In the genomic region with DNA sequence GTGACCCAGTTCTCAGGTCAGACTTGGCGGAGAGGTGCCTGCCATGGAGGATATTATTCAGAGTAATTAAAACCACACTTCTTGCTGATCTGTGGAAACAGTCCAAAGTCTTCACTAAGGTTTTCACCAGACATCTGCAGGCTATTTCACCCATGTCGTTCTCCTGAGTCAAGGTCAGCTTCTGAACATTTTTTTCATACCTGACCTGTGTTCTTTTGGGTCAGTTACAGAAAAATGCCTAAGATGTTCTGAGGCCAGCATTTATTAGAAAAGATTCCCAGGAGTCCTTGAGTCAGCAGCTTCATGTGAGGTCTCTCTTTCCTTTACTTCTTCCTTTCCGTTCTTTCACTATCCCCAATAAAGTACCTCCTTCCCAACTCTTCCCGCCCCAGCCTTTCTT, we compare ENCODE assay signal across 24 cellular contexts. TPM values are rescaled to one million over a fixed set of nuclear protein-coding genes. Genes with fewer than 3 reads are reported as not detected.
DNase-seq lines count a peak whose midpoint lies in the region; ATAC-seq, FAIRE-seq and TF ChIP-seq lines count a peak whose summit lies in the region.
"Had no signal": no experiment of that assay in that cellular context is flagged by ENCODE, and none has a peak within 500 bp of the region (broad histone marks: within the 10 kb centered on the region; RNA-seq: fewer than 3 reads in every experiment).

No MANE protein-coding gene starts in this region.

- no peaks in the 10 kb centered on the region for H3K4me1 Mint-ChIP-seq in activated T-cell treated with anti-CD3 and anti-CD28 coated beads, Interleukin-2, amount 50 U/mL, for 24 hours (ENCODE audit: low read depth)
- no peaks in the 10 kb centered on the region for H3K4me1 Mint-ChIP-seq in stimulated activated memory B cell treated with anti-CD40 and anti-IgM and Interleukin-4, amounts not matched to agents 10 μg/mL and 1 μg/mL and 100 μg/mL, for 72 hours

- ATAC-seq in stimulated activated memory B cell treated with anti-CD40 and anti-IgM and Interleukin-4, amounts not matched to agents 10 μg/mL and 1 μg/mL and 100 μg/mL, for 72 hours = no peak
- ATAC-seq: activated CD8-positive, alpha-beta T cell treated with anti-CD3 and anti-CD28 coated beads, Interleukin-2, amount 10 ng/mL, durations not matched to agents 7 days and 5 days had no signal

- H3K27me3 Mint-ChIP-seq in activated T-cell treated with anti-CD3 and anti-CD28 coated beads, Interleukin-2, amount 50 U/mL, for 24 hours = no peaks in the 10 kb centered on the region
- H3K27me3 Mint-ChIP-seq in stimulated activated memory B cell treated with anti-CD40 and anti-IgM and Interleukin-4, amounts not matched to agents 10 μg/mL and 1 μg/mL and 100 μg/mL, for 72 hours = no peaks in the 10 kb centered on the region
- H3K27me3 Mint-ChIP-seq: activated naive CD8-positive, alpha-beta T cell; type B pancreatic cell had no signal

- TF ChIP-seq CTCF in cardiac fibroblast (IDR thresholded peaks at IDR 0.05; ENCODE audit: low read depth, low read length) = no peak
- TF ChIP-seq CTCF in kidney (IDR thresholded peaks at IDR 0.05; ENCODE audit: borderline replicate concordance, extremely low read depth, insufficient read depth) = no peak
- TF ChIP-seq CTCF in BE2C (IDR thresholded peaks at IDR 0.05; ENCODE audit: low read depth, low read length) = no peak

- H3K27me3 ChIP-seq in SJSA1 (replicated peaks) (no peaks in the 10 kb centered on the region), BE2C (no peaks in the 10 kb centered on the region)
- H3K27me3 ChIP-seq: ascending aorta had no signal

- H3K27ac ChIP-seq in SJSA1 (peak overlapping the region; percentile 68), kidney (ENCODE audit: low read depth in 2 of 2, low read length in 2 of 2) (peak overlapping the region; percentile 46 to 78)
- H3K27ac ChIP-seq: ascending aorta, epithelial cell of prostate, RWPE1 had no signal

- H3K4me1 ChIP-seq in SJSA1 (replicated peaks) (peaks cover 27% of the 10 kb centered on the region), kidney (ENCODE audit: control insufficient read depth in 1 of 2, insufficient read depth in 1 of 2, low read depth in 1 of 2, low read length in 2 of 2) (peaks cover 10 to 31% of the 10 kb centered on the region in 2 donors), BE2C (no peaks in the 10 kb centered on the region)
- H3K4me1 ChIP-seq: ascending aorta had no signal

- H3K9me3 ChIP-seq in SJSA1 (replicated peaks) (no peaks in the 10 kb centered on the region), kidney (ENCODE audit: control insufficient read depth in 1 of 2, low read length in 2 of 2) (no peaks in the 10 kb centered on the region), BE2C (no peaks in the 10 kb centered on the region; the same call in 1 of the 2 replicates)
- H3K9me3 ChIP-seq: ascending aorta had no signal

- H3K4me3 ChIP-seq in SJSA1 = no peak overlapping the region
- H3K4me3 ChIP-seq in cardiac fibroblast (replicated peaks in 1 of 2; ENCODE audit: low read depth in 2 of 2, low read length in 2 of 2) = no peak overlapping the region
- H3K4me3 ChIP-seq in kidney (ENCODE audit: low read length in 2 of 2) = no peak overlapping the region
- no peak overlapping the region for H3K4me3 ChIP-seq in BE2C (ENCODE audit: low read depth, low read length)
- H3K4me3 ChIP-seq: ascending aorta had no signal

- intact Hi-C loops in kidney (cut with DNase I) = no loop called here

- no peaks in the 10 kb centered on the region for H3K36me3 Mint-ChIP-seq in activated T-cell treated with anti-CD3 and anti-CD28 coated beads, Interleukin-2, amount 50 U/mL, for 24 hours (ENCODE audit: low read depth)
- H3K36me3 Mint-ChIP-seq in stimulated activated memory B cell treated with anti-CD40 and anti-IgM and Interleukin-4, amounts not matched to agents 10 μg/mL and 1 μg/mL and 100 μg/mL, for 72 hours = peaks cover 6% of the 10 kb centered on the region

- FAIRE-seq in kidney (lab: Jason Lieb, UNC) = no peak
- FAIRE-seq: GM12892 had no signal

- peak in 1 of 2 experiments; percentile 84 for DNase-seq in SJSA1 (ENCODE audit: low read depth in 1 of 2, low spot score in 2 of 2)
- DNase-seq in cardiac fibroblast (ENCODE audit: low read depth in 2 of 2) = peak; percentile 48 to 68
- no peak for DNase-seq in kidney
- DNase-seq in activated gamma-delta T cell treated with Interleukin-2 at 50 U/mL for 16 hours = no peak
- DNase-seq in activated T-cell treated with anti-CD3 and anti-CD28 coated beads, Interleukin-2, amount 50 U/mL, for 24 hours = no peak
- no peak for DNase-seq in BE2C
- DNase-seq: activated CD8-positive, alpha-beta T cell treated with anti-CD3 and anti-CD28 coated beads, Interleukin-2, amount 10 ng/mL, durations not matched to agents 7 days and 5 days; effector CD4-positive, alpha-beta T cell; foreskin melanocyte; GOT3; KG1; mesenchymal stem cell; NCI-H1436 treated with DMSO at 0.1 percent for 48 hours; NCI-H2171; NCI-H510A; stimulated activated CD4-positive, alpha-beta T cell treated with anti-CD3 and anti-CD28 coated beads, Interleukin-2, amount 100 ng/mL, for 24 hours; T-helper 2 cell had no signal

- H3K36me3 ChIP-seq in SJSA1 = no peaks in the 10 kb centered on the region; the same call in 1 of the 2 replicates
- H3K36me3 ChIP-seq in kidney (ENCODE audit: control insufficient read depth in 1 of 2, insufficient read depth in 2 of 2, low read length in 2 of 2) = no peaks in the 10 kb centered on the region
- no peaks in the 10 kb centered on the region for H3K36me3 ChIP-seq in BE2C
- H3K36me3 ChIP-seq: ascending aorta had no signal

- H3K27ac Mint-ChIP-seq in activated T-cell treated with anti-CD3 and anti-CD28 coated beads, Interleukin-2, amount 50 U/mL, for 24 hours = no peak overlapping the region
- no peak overlapping the region for H3K27ac Mint-ChIP-seq in stimulated activated memory B cell treated with anti-CD40 and anti-IgM and Interleukin-4, amounts not matched to agents 10 μg/mL and 1 μg/mL and 100 μg/mL, for 72 hours
- H3K27ac Mint-ChIP-seq: activated CD8-positive, alpha-beta T cell treated with anti-CD3 and anti-CD28 coated beads, Interleukin-2, amount 10 ng/mL, durations not matched to agents 7 days and 5 days; activated naive CD8-positive, alpha-beta T cell; type B pancreatic cell had no signal

- no peak overlapping the region for H3K9ac ChIP-seq in kidney (ENCODE audit: low read length in 2 of 2)

- no peaks in the 10 kb centered on the region for H3K9me3 Mint-ChIP-seq in activated T-cell treated with anti-CD3 and anti-CD28 coated beads, Interleukin-2, amount 50 U/mL, for 24 hours
- H3K9me3 Mint-ChIP-seq in stimulated activated memory B cell treated with anti-CD40 and anti-IgM and Interleukin-4, amounts not matched to agents 10 μg/mL and 1 μg/mL and 100 μg/mL, for 72 hours = no peaks in the 10 kb centered on the region
- H3K9me3 Mint-ChIP-seq: type B pancreatic cell had no signal

- H3K4me3 Mint-ChIP-seq in activated T-cell treated with anti-CD3 and anti-CD28 coated beads, Interleukin-2, amount 50 U/mL, for 24 hours = no peak overlapping the region
- no peak overlapping the region for H3K4me3 Mint-ChIP-seq in stimulated activated memory B cell treated with anti-CD40 and anti-IgM and Interleukin-4, amounts not matched to agents 10 μg/mL and 1 μg/mL and 100 μg/mL, for 72 hours
- H3K4me3 Mint-ChIP-seq: activated CD8-positive, alpha-beta T cell treated with anti-CD3 and anti-CD28 coated beads, Interleukin-2, amount 10 ng/mL, durations not matched to agents 7 days and 5 days; activated naive CD8-positive, alpha-beta T cell; type B pancreatic cell had no signal

RNA-seq across cellular contexts. Expression of gene RGL1, which starts 54.9 kb away (rescaled TPM):
- total RNA-seq in SJSA1 (2014; rRNA removed; shearing (Covaris generic)) = 23.2 and 28.2 TPM in 2 replicates
- 30.7 TPM for total RNA-seq in kidney
- 17.3 TPM for polyA plus RNA-seq in kidney (ENCODE audit: insufficient read depth, low read depth, low replicate concordance)
- polyA plus RNA-seq in BE2C (2012; ENCODE audit: insufficient read depth, insufficient read length, low read depth) = 15.8 TPM

Comparison
In these comparisons a context has a peak if more than half of its experiments do, and no peak if none do; other contexts are left out.
1. DNase-seq: peak in cardiac fibroblast (2 of 2); none in kidney (single experiment), activated gamma-delta T cell treated with Interleukin-2 at 50 U/mL for 16 hours (single experiment), activated T-cell treated with anti-CD3 and anti-CD28 coated beads, Interleukin-2, amount 50 U/mL, for 24 hours (single experiment) and BE2C (single experiment).